6 cellular contexts compared by ENCODE assay signal in genomic region chr17:44069974-44070454, GRCh38. TPM values are rescaled to one million over a fixed set of nuclear protein-coding genes. Genes with fewer than 3 reads are reported as not detected.
A peak's percentile ranks its signal among the peaks of the same experiment; 100 is the strongest.
DNase-seq lines count a peak whose midpoint lies in the region; TF ChIP-seq lines count a peak whose summit lies in the region.

No MANE protein-coding gene starts in this region.

- peak overlapping the region; percentile 87 for H3K4me3 Mint-ChIP-seq in progenitor cell of endocrine pancreas (ENCODE audit: low read depth)

- TF ChIP-seq CTCF in colonic mucosa (IDR thresholded peaks at IDR 0.05) (no peak), progenitor cell of endocrine pancreas (IDR thresholded peaks at IDR 0.05; ENCODE audit: unreplicated experiment) (no peak)

- H3K27me3 ChIP-seq in colonic mucosa, result no peaks in the 10 kb centered on the region

- no peaks in the 10 kb centered on the region for H3K36me3 ChIP-seq in colonic mucosa

- no peaks in the 10 kb centered on the region for H3K36me3 Mint-ChIP-seq in progenitor cell of endocrine pancreas (ENCODE audit: insufficient read depth)

- H3K27ac Mint-ChIP-seq in progenitor cell of endocrine pancreas, result peak overlapping the region; percentile 96

- H3K27ac ChIP-seq in colonic mucosa, result peak overlapping the region; percentile 90

- peak overlapping the region; percentile 86 for H3K4me3 ChIP-seq in Jurkat, Clone E6-1 (ENCODE audit: low read length)
- H3K4me3 ChIP-seq in colonic mucosa, result peak overlapping the region; percentile 71

- peaks cover 28% of the 10 kb centered on the region for H3K4me1 Mint-ChIP-seq in progenitor cell of endocrine pancreas (ENCODE audit: low read depth)

- peak overlapping the region; percentile 33 to 78 for H3K9ac ChIP-seq in colonic mucosa (ENCODE audit: low read depth in 2 of 2, low read length in 2 of 2)

- peaks cover 5% of the 10 kb centered on the region for H3K4me1 ChIP-seq in colonic mucosa

- DNase-seq in COLO829 (ENCODE audit: low spot score), result peak; percentile 43
- peak; percentile 11 for DNase-seq in Jurkat, Clone E6-1 (ENCODE audit: low read depth, low spot score)
- DNase-seq in colonic mucosa, result no peak
- DNase-seq in progenitor cell of endocrine pancreas (ENCODE audit: low spot score, unreplicated experiment), result no peak
- no peak for DNase-seq in kidney glomerular epithelial cell (lab: John Stamatoyannopoulos, UW)
- DNase-seq in NCI-H69 (lab: John Stamatoyannopoulos, UW), result no peak

- no peaks in the 10 kb centered on the region for H3K9me3 Mint-ChIP-seq in progenitor cell of endocrine pancreas (ENCODE audit: low read depth)

- no peaks in the 10 kb centered on the region for H3K9me3 ChIP-seq in colonic mucosa

- H3K27me3 Mint-ChIP-seq in progenitor cell of endocrine pancreas, result no peaks in the 10 kb centered on the region

- intact Hi-C loops in colonic mucosa (cut with DNase I), result loop anchor here (5.0 kb wide), 1 partner anchor 42 kb away; no protein-coding TSS in a partner anchor

RNA-seq across cellular contexts. Expression of gene G6PC3, which starts 0.5 kb away (rescaled TPM):
- polyA plus RNA-seq in Jurkat, Clone E6-1 (2012; ENCODE audit: insufficient read depth, insufficient read length), result 27.1 TPM
- 10 to 100 TPM; 28.3 to 44.7 TPM for total RNA-seq in colonic mucosa
- total RNA-seq in progenitor cell of endocrine pancreas, result 57.3 and 58.7 TPM in 2 replicates

RNA-seq across cellular contexts. Expression of gene LSM12, which starts 3.5 kb away (rescaled TPM):
- polyA plus RNA-seq in Jurkat, Clone E6-1 (2012; ENCODE audit: insufficient read depth, insufficient read length), result 38.6 TPM
- total RNA-seq in colonic mucosa (10 to 100 TPM; 60.9 to 74.3 TPM), progenitor cell of endocrine pancreas (54.1 and 55.4 TPM in 2 replicates)

RNA-seq across cellular contexts. Expression of gene HDAC5, which starts 53.4 kb away (rescaled TPM):
- polyA plus RNA-seq in Jurkat, Clone E6-1 (2012; ENCODE audit: insufficient read depth, insufficient read length), result 9.4 TPM
- 10 to 100 TPM; 19.0 to 26.6 TPM for total RNA-seq in colonic mucosa
- total RNA-seq in progenitor cell of endocrine pancreas, result 39.0 and 41.3 TPM in 2 replicates

RNA-seq across cellular contexts. Expression of gene TMEM101, which starts 55.3 kb away (rescaled TPM):
- 38.4 TPM for polyA plus RNA-seq in Jurkat, Clone E6-1 (2012; ENCODE audit: insufficient read depth, insufficient read length)
- 10 to 100 TPM; 26.8 to 33.7 TPM for total RNA-seq in colonic mucosa
- total RNA-seq in progenitor cell of endocrine pancreas, result 27.5 and 28.9 TPM in 2 replicates

Comparison
In these comparisons a context has a peak if more than half of its experiments do, and no peak if none do; other contexts are left out.
1. DNase-seq: peak in COLO829 (single experiment) and Jurkat, Clone E6-1 (single experiment); none in colonic mucosa (single experiment), progenitor cell of endocrine pancreas (single experiment), kidney glomerular epithelial cell (single experiment) and NCI-H69 (single experiment).